Comparison of ENCODE assay signal across 16 cellular contexts in genomic region chr17:72345083-72345482, GRCh38.
DNase-seq lines count a peak whose midpoint lies in the region; ATAC-seq, FAIRE-seq and TF ChIP-seq lines count a peak whose summit lies in the region.
"Had no signal": no experiment of that assay in that cellular context is flagged by ENCODE, and none has a peak within 500 bp of the region (broad histone marks: within the 10 kb centered on the region; RNA-seq: fewer than 3 reads in every experiment).

No MANE protein-coding gene starts in this region.

- H4K20me1 ChIP-seq in HepG2 (ENCODE audit: insufficient read depth, low read length) = no peaks in the 10 kb centered on the region
- H4K20me1 ChIP-seq: BLaER1 treated with 17β-estradiol and CSF1 and Interleukin-3, amounts not matched to agents 10 nM and 100 nM had no signal

- no peak for TF ChIP-seq RAD21 in HepG2 (CRISPR knock-in tag; IDR thresholded peaks at IDR 0.05)

- H2AK5ac ChIP-seq in mesenchymal stem cell (ENCODE audit: low read length, severe bottlenecking) = peak overlapping the region; percentile 14

- no peak overlapping the region for H4K91ac ChIP-seq in mesenchymal stem cell (ENCODE audit: low read length)

- H3K27ac Mint-ChIP-seq in type B pancreatic cell = no peak overlapping the region
- H3K27ac Mint-ChIP-seq in stimulated activated memory B cell treated with anti-CD40 and anti-IgM and Interleukin-4, amounts not matched to agents 10 μg/mL and 1 μg/mL and 100 μg/mL, for 72 hours = no peak overlapping the region

- WGBS in HepG2 (ENCODE audit: low lambda C conversion rate) = 97% methylated on average over 3 of the region's 3 CpGs
- 57% methylated on average over 1 of the region's 3 CpGs for WGBS in right lobe of liver (ENCODE audit: insufficient coverage, low coverage, low lambda C conversion rate, missing lambda C conversion rate)
- 79% methylated on average over 3 of the region's 3 CpGs for WGBS in mesenchymal stem cell

- DNase-seq in HepG2 (ENCODE audit: low spot score) (no peak), right lobe of liver (no peak), SW480 (ENCODE audit: low spot score) (peak; percentile 85), mesenchymal stem cell (no peak), NCI-H2227 treated with DMSO at 0.1 percent for 48 hours (lab: John Stamatoyannopoulos, UW) (no peak), type B pancreatic cell (ENCODE audit: extremely low spot score, unreplicated experiment) (no peak)
- DNase-seq: 8988T; ACHN; CD4-positive, CD25-positive, alpha-beta regulatory T cell; DMS53; GF-D8 had no signal

- POLR2A ChIA-PET in HepG2 (lab: Yijun Ruan, JAX) = no interaction called here

- H2BK5ac ChIP-seq in mesenchymal stem cell (ENCODE audit: low read depth, low read length, poor library complexity, severe bottlenecking) = no peak overlapping the region

- BruUV-seq in HepG2 (replicated peaks; lab: Mats Ljungman, UMichigan) = no TSS peak

- no peaks in the 10 kb centered on the region for H3K79me1 ChIP-seq in mesenchymal stem cell (replicated peaks; ENCODE audit: low read length, poor library complexity, severe bottlenecking)

- H3K4me3 Mint-ChIP-seq in type B pancreatic cell = no peak overlapping the region
- no peak overlapping the region for H3K4me3 Mint-ChIP-seq in stimulated activated memory B cell treated with anti-CD40 and anti-IgM and Interleukin-4, amounts not matched to agents 10 μg/mL and 1 μg/mL and 100 μg/mL, for 72 hours
- H3K4me3 Mint-ChIP-seq: CD4-positive, CD25-positive, alpha-beta regulatory T cell had no signal

- H3K14ac ChIP-seq in mesenchymal stem cell (ENCODE audit: low read length in 2 of 2) = no peak overlapping the region

- H3K27ac ChIP-seq in HepG2 (ENCODE audit: extremely low read length, insufficient read depth, low read length) = no peak overlapping the region
- no peak overlapping the region for H3K27ac ChIP-seq in right lobe of liver
- H3K27ac ChIP-seq in mesenchymal stem cell (ENCODE audit: low read length, poor library complexity, severe bottlenecking) = no peak overlapping the region
- H3K27ac ChIP-seq: BLaER1 treated with 17β-estradiol and CSF1 and Interleukin-3, amounts not matched to agents 10 nM and 100 nM had no signal

- no peak overlapping the region for H3K23ac ChIP-seq in mesenchymal stem cell (ENCODE audit: low read length in 2 of 2)

- TF ChIP-seq EP300 in HepG2 (IDR thresholded peaks at IDR 0.05; ENCODE audit: low read depth in 2 of 2, low read length in 2 of 2) (no peak), HepG2 (CRISPR knock-in tag; IDR thresholded peaks at IDR 0.05; ENCODE audit: borderline replicate concordance) (0 out of 2 replicates have a peak, but pooled peaks have one; percentile 18)

- in situ Hi-C loops in HepG2 (cut with HindIII; ENCODE audit: extremely low pct_ligation_motif_present, low pct_unique_long_range_greater_than_20kb) = no loop called here

- no peak overlapping the region for H3K4ac ChIP-seq in mesenchymal stem cell (ENCODE audit: low read depth in 1 of 2, low read length in 2 of 2)

- H2AFZ ChIP-seq in HepG2 (ENCODE audit: low read length) (no peak overlapping the region), mesenchymal stem cell (ENCODE audit: low read depth, low read length) (no peak overlapping the region)

- peaks cover 40% of the 10 kb centered on the region for H3K4me1 ChIP-seq in HepG2 (ENCODE audit: insufficient read depth, low read length)
- H3K4me1 ChIP-seq in right lobe of liver = no peaks in the 10 kb centered on the region
- H3K4me1 ChIP-seq in mesenchymal stem cell (ENCODE audit: control insufficient read depth, insufficient read depth, low read depth, low read length) = peaks cover 20% of the 10 kb centered on the region
- H3K4me1 ChIP-seq: BLaER1 treated with 17β-estradiol and CSF1 and Interleukin-3, amounts not matched to agents 10 nM and 100 nM; HAP-1 had no signal

- CTCF ChIA-PET in HepG2 (lab: Yijun Ruan, JAX; ENCODE audit: low intra/inter-chr PET ratio, low total read pairs) = no interaction called here

- no peaks in the 10 kb centered on the region for H3K27me3 Mint-ChIP-seq in type B pancreatic cell
- peaks cover 9% of the 10 kb centered on the region for H3K27me3 Mint-ChIP-seq in stimulated activated memory B cell treated with anti-CD40 and anti-IgM and Interleukin-4, amounts not matched to agents 10 μg/mL and 1 μg/mL and 100 μg/mL, for 72 hours
- H3K27me3 Mint-ChIP-seq: CD4-positive, CD25-positive, alpha-beta regulatory T cell had no signal

- H2BK120ac ChIP-seq in mesenchymal stem cell (ENCODE audit: low read depth, low read length) = no peak overlapping the region

- H3K9ac ChIP-seq in HepG2 (ENCODE audit: insufficient read depth, low read depth, low read length) = no peak overlapping the region
- no peak overlapping the region for H3K9ac ChIP-seq in mesenchymal stem cell (ENCODE audit: low read length)
- H3K9ac ChIP-seq: BLaER1 treated with 17β-estradiol and CSF1 and Interleukin-3, amounts not matched to agents 10 nM and 100 nM had no signal

- TF ChIP-seq CTCF in HepG2 (CRISPR knock-in tag; IDR thresholded peaks at IDR 0.05) (no peak), right lobe of liver (IDR thresholded peaks at IDR 0.05) (no peak), type B pancreatic cell (conservative IDR thresholded peaks at IDR 0.05) (no peak)

- no peak for FAIRE-seq in HepG2 (lab: Jason Lieb, UNC)
- FAIRE-seq: H1 had no signal

- H3K36me3 Mint-ChIP-seq in type B pancreatic cell = no peaks in the 10 kb centered on the region
- no peaks in the 10 kb centered on the region for H3K36me3 Mint-ChIP-seq in stimulated activated memory B cell treated with anti-CD40 and anti-IgM and Interleukin-4, amounts not matched to agents 10 μg/mL and 1 μg/mL and 100 μg/mL, for 72 hours
- H3K36me3 Mint-ChIP-seq: CD4-positive, CD25-positive, alpha-beta regulatory T cell had no signal

- no peak for ATAC-seq in HepG2
- ATAC-seq in right lobe of liver = no peak
- no peak for ATAC-seq in HG03135 (IDR thresholded peaks at IDR 0.05; ENCODE audit: unreplicated experiment)
- no peak for ATAC-seq in stimulated activated memory B cell treated with anti-CD40 and anti-IgM and Interleukin-4, amounts not matched to agents 10 μg/mL and 1 μg/mL and 100 μg/mL, for 72 hours

- H2BK12ac ChIP-seq in mesenchymal stem cell (ENCODE audit: low read length in 2 of 2) = peak overlapping the region in 1 of 2 experiments; percentile 24

- peaks cover 11% of the 10 kb centered on the region for H3K9me3 Mint-ChIP-seq in type B pancreatic cell
- H3K9me3 Mint-ChIP-seq in stimulated activated memory B cell treated with anti-CD40 and anti-IgM and Interleukin-4, amounts not matched to agents 10 μg/mL and 1 μg/mL and 100 μg/mL, for 72 hours = peaks cover 11% of the 10 kb centered on the region

- H3K4me2 ChIP-seq in HepG2 (ENCODE audit: low read depth, low read length) (no peak overlapping the region), mesenchymal stem cell (ENCODE audit: low read length, poor library complexity, severe bottlenecking) (no peak overlapping the region)
- H3K4me2 ChIP-seq: BLaER1 treated with 17β-estradiol and CSF1 and Interleukin-3, amounts not matched to agents 10 nM and 100 nM had no signal

- intact Hi-C loops in HepG2 (cut with micrococcal nuclease; ENCODE audit: unreplicated experiment) = no loop called here
- intact Hi-C loops in right lobe of liver (cut with DNase I) = no loop called here

- H3K36me3 ChIP-seq in HepG2 (replicated peaks in 1 of 2; ENCODE audit: control insufficient read depth in 1 of 2, insufficient read depth in 2 of 2, low read length in 2 of 2) = no peaks in the 10 kb centered on the region
- H3K36me3 ChIP-seq in right lobe of liver = no peaks in the 10 kb centered on the region
- H3K36me3 ChIP-seq in mesenchymal stem cell (ENCODE audit: control insufficient read depth in 1 of 2, insufficient read depth in 2 of 2, low read depth in 1 of 2, low read length in 2 of 2) = no peaks in the 10 kb centered on the region
- H3K36me3 ChIP-seq: BLaER1 treated with 17β-estradiol and CSF1 and Interleukin-3, amounts not matched to agents 10 nM and 100 nM; HAP-1 had no signal

- H3K4me3 ChIP-seq in HepG2 (replicated peaks in 1 of 3; ENCODE audit: insufficient read depth in 1 of 3, low read depth in 2 of 3, low read length in 3 of 3) = no peak overlapping the region
- H3K4me3 ChIP-seq in right lobe of liver = no peak overlapping the region
- no peak overlapping the region for H3K4me3 ChIP-seq in mesenchymal stem cell (ENCODE audit: insufficient read depth in 1 of 2, low read depth in 1 of 2, low read length in 2 of 2)
- H3K4me3 ChIP-seq: BLaER1 treated with 17β-estradiol and CSF1 and Interleukin-3, amounts not matched to agents 10 nM and 100 nM; HAP-1 had no signal

- H3K18ac ChIP-seq in mesenchymal stem cell (ENCODE audit: low read depth in 1 of 2, low read length in 2 of 2) = peak overlapping the region in 1 of 2 experiments; percentile 19

- TF ChIP-seq POLR2A in HepG2 (IDR thresholded peaks at IDR 0.05; ENCODE audit: insufficient read depth in 1 of 2, low read depth in 2 of 2, low read length in 2 of 2) (no peak), right lobe of liver (IDR thresholded peaks at IDR 0.05) (no peak)

- peak overlapping the region; percentile 78 for H2BK15ac ChIP-seq in mesenchymal stem cell (ENCODE audit: low read depth, poor library complexity, severe bottlenecking)

- no peak overlapping the region for H4K8ac ChIP-seq in mesenchymal stem cell (ENCODE audit: low read length)

- H3K9me3 ChIP-seq in HepG2 (ENCODE audit: low read length) = no peaks in the 10 kb centered on the region
- H3K9me3 ChIP-seq in right lobe of liver = no peaks in the 10 kb centered on the region
- no peaks in the 10 kb centered on the region for H3K9me3 ChIP-seq in mesenchymal stem cell (ENCODE audit: control insufficient read depth, low read length)
- H3K9me3 ChIP-seq: BLaER1 treated with 17β-estradiol and CSF1 and Interleukin-3, amounts not matched to agents 10 nM and 100 nM; HAP-1 had no signal

- H3K27me3 ChIP-seq in HepG2 (ENCODE audit: control insufficient read depth in 1 of 2, insufficient read depth in 2 of 2, low read length in 2 of 2) = no peaks in the 10 kb centered on the region
- H3K27me3 ChIP-seq in right lobe of liver = no peaks in the 10 kb centered on the region
- H3K27me3 ChIP-seq in mesenchymal stem cell (ENCODE audit: control insufficient read depth in 1 of 2, insufficient read depth in 1 of 2, low read length in 2 of 2) = peaks cover 0 to 7% of the 10 kb centered on the region in 2 experiments

- H3K79me2 ChIP-seq in HepG2 (ENCODE audit: insufficient read depth, low read length) = no peaks in the 10 kb centered on the region

- H3K4me1 Mint-ChIP-seq in type B pancreatic cell (ENCODE audit: unreplicated experiment) = peaks cover 39% of the 10 kb centered on the region
- no peaks in the 10 kb centered on the region for H3K4me1 Mint-ChIP-seq in stimulated activated memory B cell treated with anti-CD40 and anti-IgM and Interleukin-4, amounts not matched to agents 10 μg/mL and 1 μg/mL and 100 μg/mL, for 72 hours
- H3K4me1 Mint-ChIP-seq: CD4-positive, CD25-positive, alpha-beta regulatory T cell had no signal

TF ChIP-seq in HepG2, 621 proteins besides CTCF, POLR2A, EP300 and RAD21 (continues in another document):
- no peak for TF ChIP-seq CREM (IDR thresholded peaks at IDR 0.05)
- TF ChIP-seq CREM (CRISPR knock-in tag; IDR thresholded peaks at IDR 0.05) = no peak
- TF ChIP-seq NFE2L2 (IDR thresholded peaks at IDR 0.05; ENCODE audit: low read length) = no peak
- TF ChIP-seq ZNF781 (CRISPR knock-in tag; IDR thresholded peaks at IDR 0.05; ENCODE audit: borderline replicate concordance, not compliant biosample characterization) = no peak
